Comparison of ENCODE assay signal across 31 cellular contexts in genomic region chr9:7132605-7133004, GRCh38.
"Had no signal": no experiment of that assay in that cellular context is flagged by ENCODE, and none has a peak within 500 bp of the region (broad histone marks: within the 10 kb centered on the region; RNA-seq: fewer than 3 reads in every experiment).

No MANE protein-coding gene starts in this region.

- H3K4me3 ChIP-seq: neural progenitor cell, ovary, psoas muscle, skin epidermis, smooth muscle cell, spleen, suprapubic skin, testis, tibial artery, transverse colon, upper lobe of right lung, uterus had no signal

- H3K4me1 Mint-ChIP-seq: nephron; stimulated activated memory B cell treated with anti-CD40 and anti-IgM and Interleukin-4, amounts not matched to agents 10 μg/mL and 1 μg/mL and 100 μg/mL, for 72 hours; stimulated activated naive CD8-positive, alpha-beta T cell treated with anti-CD3 and anti-CD28 coated beads, Interleukin-15, amount 100 ng/mL, for 72 hours had no signal

- DNase-seq: naive thymus-derived CD4-positive, alpha-beta T cell; natural killer cell; occipital lobe; ovary; posterior cingulate gyrus; psoas muscle; right cardiac atrium; spleen; stimulated activated CD4-positive, alpha-beta T cell treated with anti-CD3 and anti-CD28 coated beads, Interleukin-12 subunit alpha, Interleukin-12 subunit beta, amount 100 ng/mL, for 4 hours; stimulated activated CD4-positive, alpha-beta T cell treated with anti-CD3 and anti-CD28 coated beads, Interleukin-2, amount 100 ng/mL, for 24 hours; stimulated activated CD4-positive, alpha-beta T cell treated with anti-CD3 and anti-CD28 coated beads, Interleukin-2, amount 100 ng/mL, for 48 hours; stimulated activated CD4-positive, alpha-beta T cell treated with anti-CD3 and anti-CD28 coated beads, Interleukin-4, amount 100 ng/mL, for 24 hours; stimulated activated naive CD4-positive, alpha-beta T cell; stimulated activated naive CD8-positive, alpha-beta T cell treated with anti-CD3 and anti-CD28 coated beads, Interleukin-15, amount 100 ng/mL, for 72 hours; stimulated activated naive CD8-positive, alpha-beta T cell treated with anti-CD3 and anti-CD28 coated beads, Interleukin-15, Interleukin-2, amounts not matched to agents 100 U/mL and 50 U/mL, for 24 hours; substantia nigra; testis; tibial artery; transverse colon; upper lobe of right lung; uterus had no signal

- H3K27me3 ChIP-seq: neural progenitor cell, ovary, spleen, suprapubic skin, testis, tibial artery, transverse colon, upper lobe of right lung, uterus had no signal

- H3K79me2 ChIP-seq: parathyroid adenoma had no signal

- ATAC-seq: naive thymus-derived CD4-positive, alpha-beta T cell; natural killer cell; psoas muscle; right cardiac atrium; sciatic nerve; stimulated activated memory B cell treated with anti-CD40 and anti-IgM and Interleukin-4, amounts not matched to agents 10 μg/mL and 1 μg/mL and 100 μg/mL, for 72 hours; stimulated activated naive CD8-positive, alpha-beta T cell treated with anti-CD3 and anti-CD28 coated beads, Interleukin-15, amount 100 ng/mL, for 72 hours; stimulated activated naive CD8-positive, alpha-beta T cell treated with anti-CD3 and anti-CD28 coated beads, Interleukin-15, Interleukin-2, amounts not matched to agents 100 U/mL and 50 U/mL, for 24 hours; upper lobe of right lung had no signal

- H3K27ac ChIP-seq: neural progenitor cell, ovary, parathyroid adenoma, psoas muscle, skin epidermis, spleen, suprapubic skin, testis, tibial artery, transverse colon, upper lobe of right lung, uterus had no signal

- H3K9ac ChIP-seq: neural progenitor cell, parathyroid adenoma had no signal

- H3K4me1 ChIP-seq: neural progenitor cell, parathyroid adenoma, spleen, suprapubic skin, testis, tibial artery, upper lobe of right lung, uterus had no signal

- H2AFZ ChIP-seq: neural progenitor cell, parathyroid adenoma had no signal

- H3K9me3 ChIP-seq: ovary, psoas muscle, spleen, suprapubic skin, testis, tibial artery, transverse colon, upper lobe of right lung, uterus had no signal

- H3K27ac Mint-ChIP-seq: natural killer cell; nephron; neural progenitor cell; progenitor cell of endocrine pancreas; stimulated activated memory B cell treated with anti-CD40 and anti-IgM and Interleukin-4, amounts not matched to agents 10 μg/mL and 1 μg/mL and 100 μg/mL, for 72 hours; stimulated activated naive CD8-positive, alpha-beta T cell treated with anti-CD3 and anti-CD28 coated beads, Interleukin-15, amount 100 ng/mL, for 72 hours; type B pancreatic cell had no signal

- H3K4me3 Mint-ChIP-seq: naive thymus-derived CD4-positive, alpha-beta T cell; natural killer cell; nephron; neural progenitor cell; stimulated activated memory B cell treated with anti-CD40 and anti-IgM and Interleukin-4, amounts not matched to agents 10 μg/mL and 1 μg/mL and 100 μg/mL, for 72 hours; stimulated activated naive CD8-positive, alpha-beta T cell treated with anti-CD3 and anti-CD28 coated beads, Interleukin-15, amount 100 ng/mL, for 72 hours; type B pancreatic cell had no signal

- H3K36me3 ChIP-seq: neural progenitor cell, ovary, transverse colon, uterus had no signal

- H3K9me3 Mint-ChIP-seq: natural killer cell; nephron; neural progenitor cell; stimulated activated memory B cell treated with anti-CD40 and anti-IgM and Interleukin-4, amounts not matched to agents 10 μg/mL and 1 μg/mL and 100 μg/mL, for 72 hours; stimulated activated naive CD8-positive, alpha-beta T cell treated with anti-CD3 and anti-CD28 coated beads, Interleukin-15, amount 100 ng/mL, for 72 hours; type B pancreatic cell had no signal

- H3K4me2 ChIP-seq: neural progenitor cell, smooth muscle cell had no signal
